ENCODE assay signal across 2 cellular contexts in the genomic region with DNA sequence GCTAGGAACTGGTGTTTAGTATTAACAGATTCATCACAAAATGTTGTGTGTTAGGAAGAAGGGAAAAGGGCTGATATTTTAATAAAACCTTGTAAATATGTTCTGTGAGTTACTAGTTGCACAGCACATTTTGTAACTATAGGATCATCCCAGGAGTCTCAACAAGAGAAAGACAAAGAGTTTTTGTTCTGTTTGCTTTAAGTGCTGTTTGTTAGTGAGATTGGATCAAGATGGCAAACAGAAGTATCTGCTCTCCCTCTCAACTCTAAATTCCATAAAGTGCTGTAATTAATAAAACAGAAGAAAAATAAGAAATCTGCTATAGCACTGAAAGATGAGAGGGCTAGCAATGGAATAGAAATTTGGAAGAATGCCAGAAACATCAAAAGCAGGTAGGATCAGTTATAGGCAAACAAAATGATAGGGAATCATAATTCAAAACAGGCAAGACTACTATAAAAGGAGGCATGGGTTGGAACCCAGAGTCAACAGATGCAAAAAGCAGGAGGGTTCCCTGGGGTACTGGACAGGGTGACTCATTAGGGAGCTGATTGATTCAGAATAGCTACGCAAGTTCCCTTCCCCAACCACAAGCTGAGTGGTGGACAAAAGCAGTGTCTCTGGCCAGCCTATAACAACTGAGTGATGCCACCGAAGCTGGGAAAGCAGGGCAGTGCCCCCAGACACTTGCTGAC.
A peak's percentile ranks its signal among the peaks of the same experiment; 100 is the strongest.
TF ChIP-seq lines count a peak whose summit lies in the region.

No MANE protein-coding gene starts in this region.

TF ChIP-seq in IMR-90, 13 proteins besides CTCF, POLR2A, EP300 and RAD21 (continued from another document):
- TF ChIP-seq, protein P1, sequence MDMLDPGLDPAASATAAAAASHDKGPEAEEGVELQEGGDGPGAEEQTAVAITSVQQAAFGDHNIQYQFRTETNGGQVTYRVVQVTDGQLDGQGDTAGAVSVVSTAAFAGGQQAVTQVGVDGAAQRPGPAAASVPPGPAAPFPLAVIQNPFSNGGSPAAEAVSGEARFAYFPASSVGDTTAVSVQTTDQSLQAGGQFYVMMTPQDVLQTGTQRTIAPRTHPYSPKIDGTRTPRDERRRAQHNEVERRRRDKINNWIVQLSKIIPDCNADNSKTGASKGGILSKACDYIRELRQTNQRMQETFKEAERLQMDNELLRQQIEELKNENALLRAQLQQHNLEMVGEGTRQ (IDR thresholded peaks at IDR 0.05; ENCODE audit: low read depth, low read length): no peak
- no peak for TF ChIP-seq NFE2L2 (IDR thresholded peaks at IDR 0.05; ENCODE audit: low read depth, low read length)
- TF ChIP-seq MAFK (IDR thresholded peaks at IDR 0.05; ENCODE audit: low read depth, low read length): no peak

TF ChIP-seq in K562, 482 proteins besides CTCF, POLR2A, EP300 and RAD21 (continued from another document):
- TF ChIP-seq NFIC (IDR thresholded peaks at IDR 0.05) (peak; percentile 85), SUPT5H (IDR thresholded peaks at IDR 0.05) (0 out of 2 replicates have a peak, but pooled peaks have one; percentile 29), KAT7 (CRISPR knock-in tag; IDR thresholded peaks at IDR 0.05; ENCODE audit: borderline replicate concordance) (no peak)
